Comparison of ENCODE assay signal across 8 cellular contexts in the genomic region with DNA sequence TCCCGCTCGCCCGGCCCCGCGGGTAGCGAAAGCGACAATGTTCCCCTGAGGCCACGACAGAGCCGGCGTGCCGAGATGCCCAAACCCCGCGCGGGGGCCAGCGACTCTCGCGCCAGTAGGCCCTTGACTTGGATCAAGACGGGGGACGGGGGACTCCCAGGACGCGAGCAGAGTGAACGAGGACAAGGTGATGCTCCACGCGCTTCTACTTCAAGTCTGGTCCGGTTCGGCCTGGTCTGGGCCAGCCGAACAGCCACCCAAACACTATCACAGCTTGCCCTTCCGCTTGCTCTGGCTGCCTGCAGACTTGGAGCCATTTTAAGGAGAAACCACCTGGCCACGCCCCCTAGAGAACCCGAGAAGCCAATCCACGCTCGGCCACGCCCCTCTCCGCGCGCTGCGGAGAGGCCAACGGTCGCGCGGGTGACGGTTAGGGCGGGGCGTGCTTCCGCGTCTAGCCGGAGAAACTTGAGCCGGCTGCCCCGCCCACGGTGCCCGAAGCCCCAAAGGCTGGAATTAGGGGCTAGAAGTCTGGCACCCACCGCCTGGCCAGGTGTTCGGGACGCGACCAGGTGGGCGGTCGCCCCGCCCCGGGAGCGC. TPM values are rescaled to one million over a fixed set of nuclear protein-coding genes. Genes with fewer than 3 reads are reported as not detected.
A peak's percentile ranks its signal among the peaks of the same experiment; 100 is the strongest.
DNase-seq lines count a peak whose midpoint lies in the region; FAIRE-seq and TF ChIP-seq lines count a peak whose summit lies in the region.

No MANE protein-coding gene starts in this region.

- H3K9me3 ChIP-seq in SJSA1 (replicated peaks) (no peaks in the 10 kb centered on the region), neutrophil (no peaks in the 10 kb centered on the region)

- peaks cover 37% of the 10 kb centered on the region for H3K4me1 ChIP-seq in SJSA1 (replicated peaks)
- peaks cover 48 to 52% of the 10 kb centered on the region in 2 experiments for H3K4me1 ChIP-seq in neutrophil (ENCODE audit: control insufficient read depth in 1 of 2, insufficient read depth in 1 of 2, low read depth in 1 of 2, low read length in 1 of 2)

- peak overlapping the region; percentile 77 for H3K4me3 ChIP-seq in HFF-Myc (replicated peaks; ENCODE audit: low read depth, low read length)
- H3K4me3 ChIP-seq in SJSA1: peak overlapping the region; percentile 96
- peak overlapping the region; percentile 95 to 99 for H3K4me3 ChIP-seq in neutrophil (ENCODE audit: low read depth in 1 of 2, low read length in 1 of 2)

- TF ChIP-seq CTCF in HFF-Myc (IDR thresholded peaks at IDR 0.05; ENCODE audit: low read depth, low read length, missing control alignments): no peak
- no peak for TF ChIP-seq CTCF in neutrophil (IDR thresholded peaks at IDR 0.05)

- H3K27ac ChIP-seq in SJSA1: peak overlapping the region; percentile 98
- peak overlapping the region; percentile 99 for H3K27ac ChIP-seq in neutrophil
- peak overlapping the region; percentile 96 for H3K27ac ChIP-seq in substantia nigra (ENCODE audit: low read depth, low read length, poor library complexity, severe bottlenecking)

- FAIRE-seq in frontal cortex (lab: Jason Lieb, UNC): peak; percentile 33

- peaks cover 34% of the 10 kb centered on the region for H3K36me3 Mint-ChIP-seq in activated naive CD4-positive, alpha-beta T cell treated with anti-CD3 and anti-CD28 coated beads for 36 hours (ENCODE audit: low read depth)

- H3K4me1 Mint-ChIP-seq in activated naive CD4-positive, alpha-beta T cell treated with anti-CD3 and anti-CD28 coated beads for 36 hours (ENCODE audit: low read depth): peaks cover 53% of the 10 kb centered on the region

- H3K36me3 ChIP-seq in SJSA1: peaks cover 62% of the 10 kb centered on the region
- peaks cover 31% of the 10 kb centered on the region for H3K36me3 ChIP-seq in neutrophil

- peak overlapping the region; percentile 95 for H3K27ac Mint-ChIP-seq in activated naive CD4-positive, alpha-beta T cell treated with anti-CD3 and anti-CD28 coated beads for 36 hours

- no peaks in the 10 kb centered on the region for H3K9me3 Mint-ChIP-seq in activated naive CD4-positive, alpha-beta T cell treated with anti-CD3 and anti-CD28 coated beads for 36 hours

- peak; percentile 81 for DNase-seq in GM04503 (ENCODE audit: low read depth)
- DNase-seq in HFF-Myc (ENCODE audit: extremely low read depth, low read depth): peak; percentile 91
- peak; percentile 96 for DNase-seq in MV-4-11 (lab: John Stamatoyannopoulos, UW)
- peak; percentile 98 for DNase-seq in SJSA1 (ENCODE audit: low read depth in 1 of 2, low spot score in 2 of 2)
- DNase-seq in activated naive CD4-positive, alpha-beta T cell treated with anti-CD3 and anti-CD28 coated beads for 36 hours: peak; percentile 99
- peak; percentile 96 to 97 for DNase-seq in frontal cortex (ENCODE audit: low spot score in 2 of 2)
- DNase-seq in substantia nigra (lab: John Stamatoyannopoulos, UW): peak; percentile 81 to 99 (median 95)

- H3K4me3 Mint-ChIP-seq in activated naive CD4-positive, alpha-beta T cell treated with anti-CD3 and anti-CD28 coated beads for 36 hours: peak overlapping the region; percentile 96

- intact Hi-C loops in activated naive CD4-positive, alpha-beta T cell treated with anti-CD3 and anti-CD28 coated beads for 36 hours (cut with micrococcal nuclease): loop anchor here (1.0 to 10.0 kb wide), 11 partner anchors 8 to 766 kb away; partner anchors contain the start of genes APEH, CCDC71, GMPPB and GPX1

- H3K27me3 ChIP-seq in SJSA1 (replicated peaks): no peaks in the 10 kb centered on the region
- H3K27me3 ChIP-seq in neutrophil: no peaks in the 10 kb centered on the region

- CTCF ChIA-PET in activated naive CD4-positive, alpha-beta T cell treated with anti-CD3 and anti-CD28 coated beads for 36 hours (lab: Charles Lee): interaction anchor here (0.6 to 8.7 kb wide), 11 partner anchors 10 to 1251 kb away, joined by 3 to 84 read pairs (median 5); partner anchors contain the start of genes DAG1, IP6K2, P4HTM and QRICH1

- no peaks in the 10 kb centered on the region for H3K27me3 Mint-ChIP-seq in activated naive CD4-positive, alpha-beta T cell treated with anti-CD3 and anti-CD28 coated beads for 36 hours (ENCODE audit: low read depth)

RNA-seq across cellular contexts. Expression of gene NDUFAF3, which starts 0.6 kb away (rescaled TPM):
- total RNA-seq in SJSA1 (2014; rRNA removed; shearing (Covaris generic)): 54.3 and 109 TPM in 2 replicates
- 100 to 1,000 TPM; 113 to 115 TPM for total RNA-seq in activated naive CD4-positive, alpha-beta T cell treated with anti-CD3 and anti-CD28 coated beads for 36 hours
- 31.8 TPM for total RNA-seq in frontal cortex

RNA-seq across cellular contexts. Expression of gene DALRD3, which starts 2.9 kb away (rescaled TPM):
- total RNA-seq in SJSA1 (2014; rRNA removed; shearing (Covaris generic)): 22.6 and 27.2 TPM in 2 replicates
- 10 to 100 TPM; 19.5 to 19.7 TPM for total RNA-seq in activated naive CD4-positive, alpha-beta T cell treated with anti-CD3 and anti-CD28 coated beads for 36 hours
- 51.4 TPM for total RNA-seq in frontal cortex

RNA-seq across cellular contexts. Expression of gene IMPDH2, which starts 7.9 kb away (rescaled TPM):
- total RNA-seq in SJSA1 (2014; rRNA removed; shearing (Covaris generic)): 105 and 128 TPM in 2 replicates
- 100 to 1,000 TPM; 565 to 593 TPM for total RNA-seq in activated naive CD4-positive, alpha-beta T cell treated with anti-CD3 and anti-CD28 coated beads for 36 hours
- total RNA-seq in frontal cortex: 190 TPM

RNA-seq across cellular contexts. Expression of gene WDR6, which starts 14.1 kb away (rescaled TPM):
- total RNA-seq in SJSA1 (2014; rRNA removed; shearing (Covaris generic)): 35.5 and 36.8 TPM in 2 replicates
- 100 to 1,000 TPM; 119 to 120 TPM for total RNA-seq in activated naive CD4-positive, alpha-beta T cell treated with anti-CD3 and anti-CD28 coated beads for 36 hours
- 111 TPM for total RNA-seq in frontal cortex

RNA-seq across cellular contexts. Expression of gene P4HTM, which starts 31.3 kb away (rescaled TPM):
- total RNA-seq in SJSA1 (2014; rRNA removed; shearing (Covaris generic)): 25.5 and 34.4 TPM in 2 replicates
- total RNA-seq in activated naive CD4-positive, alpha-beta T cell treated with anti-CD3 and anti-CD28 coated beads for 36 hours: 10 to 100 TPM; 20.2 to 21.7 TPM
- 53.8 TPM for total RNA-seq in frontal cortex

Comparison
In these comparisons a context has a peak if more than half of its experiments do, and no peak if none do; other contexts are left out.
1. Peak in every context shown above with its lines: DNase-seq, H3K4me3 ChIP-seq and H3K27ac ChIP-seq.